31 cellular contexts compared by ENCODE assay signal in the genomic region with DNA sequence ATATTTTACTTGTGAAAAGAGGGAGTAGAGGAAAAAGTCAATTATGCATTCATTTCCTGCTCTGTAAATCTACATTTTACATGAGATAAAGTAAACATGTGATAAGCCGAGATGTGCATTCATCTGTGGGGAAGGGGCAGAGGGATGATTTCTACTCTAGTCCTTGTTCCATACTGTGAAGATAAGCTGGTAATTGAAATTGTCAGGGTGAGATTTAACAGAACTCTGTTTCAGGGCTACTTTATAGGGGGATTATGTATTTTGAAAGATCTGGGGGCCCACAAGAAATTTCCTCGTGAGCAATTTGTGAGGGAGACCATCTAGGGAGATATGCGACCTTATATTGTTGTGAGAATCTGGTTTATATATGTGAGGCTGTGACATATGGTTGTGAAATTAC.
"Had no signal": no experiment of that assay in that cellular context is flagged by ENCODE, and none has a peak within 500 bp of the region (broad histone marks: within the 10 kb centered on the region; RNA-seq: fewer than 3 reads in every experiment).

No MANE protein-coding gene starts in this region.

- H3K9me3 Mint-ChIP-seq: activated CD8-positive, alpha-beta T cell treated with anti-CD3 and anti-CD28 coated beads for 36 hours; activated naive CD8-positive, alpha-beta T cell treated with anti-CD3 and anti-CD28 coated beads, Interleukin-2, amount 50 U/mL, for 24 hours; activated T-helper 17 cell treated with anti-CD3 and anti-CD28 coated beads, Interleukin-2, amount 50 U/mL, for 72 hours; central memory CD8-positive, alpha-beta T cell; T-helper 2 cell treated with Interferon-gamma antibody and Interleukin-4, amounts not matched to agents 5 μg/mL and 100 μg/mL, for 36 hours had no signal

- H3K27me3 ChIP-seq: adrenal gland, body of pancreas, dorsolateral prefrontal cortex had no signal

- H3K4me1 ChIP-seq: adrenal gland, body of pancreas had no signal

- H3K4me3 Mint-ChIP-seq: activated CD4-positive, alpha-beta T cell treated with anti-CD3 and anti-CD28 coated beads for 36 hours; activated CD8-positive, alpha-beta T cell treated with anti-CD3 and anti-CD28 coated beads for 36 hours; activated naive CD8-positive, alpha-beta T cell; activated naive CD8-positive, alpha-beta T cell treated with anti-CD3 and anti-CD28 coated beads, Interleukin-2, amount 50 U/mL, for 24 hours; activated T-cell treated with anti-CD3 and anti-CD28 coated beads, Interleukin-2, amount 50 U/mL, for 4 hours; activated T-helper 17 cell treated with anti-CD3 and anti-CD28 coated beads, Interleukin-2, amount 50 U/mL, for 72 hours; central memory CD8-positive, alpha-beta T cell; dendritic cell treated with granulocyte-macrophage colony-stimulating factor and Interleukin-4, amounts not matched to agents 40 ng/mL and 50 ng/mL, for 4 days; endodermal cell; T-helper 17 cell; T-helper 2 cell treated with Interferon-gamma antibody and Interleukin-4, amounts not matched to agents 5 μg/mL and 100 μg/mL, for 36 hours had no signal

- H3K9me3 ChIP-seq: adrenal gland, body of pancreas had no signal

- ATAC-seq: activated CD4-positive, alpha-beta T cell treated with anti-CD3 and anti-CD28 coated beads for 36 hours; activated CD8-positive, alpha-beta T cell treated with anti-CD3 and anti-CD28 coated beads for 36 hours; activated naive CD8-positive, alpha-beta T cell treated with anti-CD3 and anti-CD28 coated beads, Interleukin-2, amount 50 U/mL, for 24 hours; activated T-cell treated with anti-CD3 and anti-CD28 coated beads, Interleukin-2, amount 50 U/mL, for 4 hours; activated T-helper 17 cell treated with anti-CD3 and anti-CD28 coated beads, Interleukin-2, amount 50 U/mL, for 72 hours; body of pancreas; esophagus mucosa; T-helper 17 cell had no signal

- DNase-seq: activated CD4-positive, alpha-beta T cell treated with anti-CD3 and anti-CD28 coated beads for 36 hours; activated CD4-positive, alpha-beta T cell treated with anti-CD3 and anti-CD28 coated beads, Interleukin-2, amount 50 U/mL, for 1 hour; activated CD4-positive, alpha-beta T cell treated with anti-CD3 and anti-CD28 coated beads, Interleukin-2, amount 50 U/mL, for 48 hours; activated CD4-positive, CD25-positive, alpha-beta regulatory T cell; activated CD4-positive, CD25-positive, alpha-beta regulatory T cell treated with anti-CD3 and anti-CD28 coated beads, Interleukin-2, amount 50 U/mL, for 72 hours; activated CD8-positive, alpha-beta memory T cell treated with anti-CD3 and anti-CD28 coated beads for 24 hours; activated CD8-positive, alpha-beta T cell treated with anti-CD3 and anti-CD28 coated beads for 36 hours; activated effector memory CD4-positive, alpha-beta T cell treated with Interleukin-2 at 50 U/mL for 16 hours; activated gamma-delta T cell treated with Interleukin-2 at 50 U/mL for 16 hours; activated naive CD4-positive, alpha-beta T cell treated with anti-CD3 and anti-CD28 coated beads, Interleukin-2, amount 50 U/mL, for 16 hours; activated naive CD4-positive, alpha-beta T cell treated with Interleukin-2 at 50 U/mL for 16 hours; activated naive CD8-positive, alpha-beta T cell treated with anti-CD3 and anti-CD28 coated beads, Interleukin-2, amount 50 U/mL, for 24 hours; activated T-cell treated with anti-CD3 and anti-CD28 coated beads, Interleukin-2, amount 50 U/mL, for 4 hours; adrenal gland; amygdala; aorta; body of pancreas; dorsolateral prefrontal cortex; effector memory CD4-positive, alpha-beta T cell; endodermal cell; foreskin fibroblast; head of caudate nucleus; T-helper 1 cell; T-helper 17 cell had no signal

- H3K27ac Mint-ChIP-seq: activated CD4-positive, alpha-beta T cell treated with anti-CD3 and anti-CD28 coated beads for 36 hours; activated CD8-positive, alpha-beta T cell treated with anti-CD3 and anti-CD28 coated beads for 36 hours; activated naive CD8-positive, alpha-beta T cell; activated naive CD8-positive, alpha-beta T cell treated with anti-CD3 and anti-CD28 coated beads, Interleukin-2, amount 50 U/mL, for 24 hours; activated T-helper 17 cell treated with anti-CD3 and anti-CD28 coated beads, Interleukin-2, amount 50 U/mL, for 72 hours; dendritic cell treated with granulocyte-macrophage colony-stimulating factor and Interleukin-4, amounts not matched to agents 40 ng/mL and 50 ng/mL, for 4 days; endodermal cell; T-helper 17 cell; T-helper 2 cell treated with Interferon-gamma antibody and Interleukin-4, amounts not matched to agents 5 μg/mL and 100 μg/mL, for 36 hours had no signal

- H3K36me3 Mint-ChIP-seq: activated naive CD8-positive, alpha-beta T cell had no signal

- H3K27ac ChIP-seq: adrenal gland, body of pancreas, coronary artery, dorsolateral prefrontal cortex had no signal

- H3K4me1 Mint-ChIP-seq: activated CD4-positive, alpha-beta T cell treated with anti-CD3 and anti-CD28 coated beads for 36 hours; activated naive CD8-positive, alpha-beta T cell treated with anti-CD3 and anti-CD28 coated beads, Interleukin-2, amount 50 U/mL, for 24 hours; activated T-helper 17 cell treated with anti-CD3 and anti-CD28 coated beads, Interleukin-2, amount 50 U/mL, for 72 hours; central memory CD8-positive, alpha-beta T cell; T-helper 17 cell had no signal

- H3K4me3 ChIP-seq: adrenal gland, body of pancreas, coronary artery, dorsolateral prefrontal cortex had no signal

- H3K36me3 ChIP-seq: adrenal gland had no signal
